Comparison of ENCODE assay signal across 26 cellular contexts in the genomic region with DNA sequence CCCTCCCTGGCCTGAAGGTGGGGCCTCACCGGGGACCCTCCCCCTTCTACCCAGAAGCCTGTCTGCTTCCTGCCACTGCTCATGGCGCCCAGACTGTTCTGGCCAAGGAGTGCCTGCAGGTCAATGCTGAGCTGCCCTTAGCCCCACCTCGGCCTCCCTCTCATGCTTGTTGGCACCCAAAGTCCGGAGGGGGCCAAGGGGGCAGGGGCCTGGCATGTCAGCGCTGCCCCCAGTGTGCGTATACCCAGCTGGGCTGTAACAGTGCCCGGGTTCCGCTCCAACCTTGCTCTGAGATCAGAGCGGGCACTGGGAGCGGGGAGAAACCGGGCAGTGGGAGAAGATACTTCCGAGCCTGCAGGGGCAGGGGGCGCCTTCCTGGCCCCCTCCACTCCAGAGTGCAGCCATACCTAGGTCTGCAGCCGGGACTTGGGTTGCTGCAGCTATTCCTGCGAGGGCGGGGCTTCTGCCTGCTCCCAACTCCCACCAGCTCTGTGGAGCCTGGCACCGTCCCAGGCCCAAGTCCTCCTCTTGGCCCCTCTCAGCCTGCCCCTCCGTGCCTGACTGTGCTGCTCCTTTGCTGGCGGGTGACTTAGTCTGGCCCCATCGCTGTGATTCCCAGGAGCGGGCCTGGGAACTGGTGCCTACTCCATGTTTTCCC. TPM values are rescaled to one million over a fixed set of nuclear protein-coding genes. Genes with fewer than 3 reads are reported as not detected.
"Had no signal": no experiment of that assay in that cellular context is flagged by ENCODE, and none has a peak within 500 bp of the region (broad histone marks: within the 10 kb centered on the region; RNA-seq: fewer than 3 reads in every experiment).

No MANE protein-coding gene starts in this region.

- H3K4me1 Mint-ChIP-seq: activated CD4-positive, alpha-beta T cell treated with anti-CD3 and anti-CD28 coated beads for 36 hours; activated CD8-positive, alpha-beta memory T cell treated with anti-CD3 and anti-CD28 coated beads, Interleukin-2, amount 10 ng/mL, durations not matched to agents 7 days and 5 days; immature natural killer cell; memory B cell; nephron had no signal

- H3K9me3 ChIP-seq: gastroesophageal sphincter, pancreas, psoas muscle, spleen, thoracic aorta, vagina had no signal

- H3K27ac ChIP-seq: brain microvascular endothelial cell, gastroesophageal sphincter, pancreas, psoas muscle, spleen, thoracic aorta, vagina had no signal

- H3K9me3 Mint-ChIP-seq: activated T-helper 2 cell treated with anti-CD3 and anti-CD28 coated beads, Interferon-gamma antibody, Interleukin-2, Interleukin-4, amounts not matched to agents 10 μg/mL and 5 μg/mL and 100 μg/mL, durations not matched to agents 14 hours and 24 hours and 36 hours; immature natural killer cell; memory B cell; nephron; T-helper 2 cell treated with Interferon-gamma antibody and Interleukin-4, amounts not matched to agents 5 μg/mL and 100 μg/mL, for 36 hours had no signal

- H3K27me3 Mint-ChIP-seq: activated CD4-positive, alpha-beta T cell treated with anti-CD3 and anti-CD28 coated beads for 36 hours; activated CD8-positive, alpha-beta memory T cell treated with anti-CD3 and anti-CD28 coated beads, Interleukin-2, amount 10 ng/mL, durations not matched to agents 7 days and 5 days; activated naive CD8-positive, alpha-beta T cell; memory B cell had no signal

- H3K4me3 ChIP-seq: gastroesophageal sphincter, pancreas, psoas muscle, spleen, thoracic aorta, vagina had no signal

- H3K4me1 ChIP-seq: gastroesophageal sphincter, pancreas, psoas muscle, spleen, vagina had no signal

- ATAC-seq: activated CD4-positive, alpha-beta T cell treated with anti-CD3 and anti-CD28 coated beads for 36 hours; activated CD8-positive, alpha-beta memory T cell treated with anti-CD3 and anti-CD28 coated beads, Interleukin-2, amount 10 ng/mL, durations not matched to agents 7 days and 5 days; activated CD8-positive, alpha-beta T cell treated with anti-CD3 and anti-CD28 coated beads, Interleukin-2, amount 10 ng/mL, durations not matched to agents 7 days and 5 days; gastroesophageal sphincter; pancreas; psoas muscle had no signal

- DNase-seq: activated CD4-positive, alpha-beta T cell treated with anti-CD3 and anti-CD28 coated beads for 36 hours; activated CD4-positive, CD25-positive, alpha-beta regulatory T cell; activated CD8-positive, alpha-beta memory T cell treated with anti-CD3 and anti-CD28 coated beads, Interleukin-2, amount 10 ng/mL, durations not matched to agents 7 days and 5 days; activated CD8-positive, alpha-beta T cell treated with anti-CD3 and anti-CD28 coated beads, Interleukin-2, amount 10 ng/mL, durations not matched to agents 7 days and 5 days; activated T-cell treated with anti-CD3 and anti-CD28 coated beads, Interleukin-2, amount 50 U/mL, for 48 hours; anterior cingulate cortex; brain microvascular endothelial cell; caudate nucleus; head of caudate nucleus; hippocampal formation; immature natural killer cell; nucleus accumbens; psoas muscle; stimulated activated naive CD4-positive, alpha-beta T cell treated with Interleukin-2 at 50 U/mL for 16 hours; T-helper 1 cell; trophoblast cell had no signal

- H3K27me3 ChIP-seq: brain microvascular endothelial cell, gastroesophageal sphincter, pancreas, spleen, vagina had no signal

- H3K27ac Mint-ChIP-seq: activated CD4-positive, alpha-beta T cell treated with anti-CD3 and anti-CD28 coated beads for 36 hours; activated CD8-positive, alpha-beta memory T cell treated with anti-CD3 and anti-CD28 coated beads, Interleukin-2, amount 10 ng/mL, durations not matched to agents 7 days and 5 days; activated CD8-positive, alpha-beta T cell treated with anti-CD3 and anti-CD28 coated beads, Interleukin-2, amount 10 ng/mL, durations not matched to agents 7 days and 5 days; activated naive CD8-positive, alpha-beta T cell; activated T-helper 2 cell treated with anti-CD3 and anti-CD28 coated beads, Interferon-gamma antibody, Interleukin-2, Interleukin-4, amounts not matched to agents 10 μg/mL and 5 μg/mL and 100 μg/mL, durations not matched to agents 14 hours and 24 hours and 36 hours; immature natural killer cell; memory B cell; nephron; T-helper 2 cell treated with Interferon-gamma antibody and Interleukin-4, amounts not matched to agents 5 μg/mL and 100 μg/mL, for 36 hours had no signal

- H3K4me3 Mint-ChIP-seq: activated CD4-positive, alpha-beta T cell treated with anti-CD3 and anti-CD28 coated beads for 36 hours; activated CD8-positive, alpha-beta memory T cell treated with anti-CD3 and anti-CD28 coated beads, Interleukin-2, amount 10 ng/mL, durations not matched to agents 7 days and 5 days; activated CD8-positive, alpha-beta T cell treated with anti-CD3 and anti-CD28 coated beads, Interleukin-2, amount 10 ng/mL, durations not matched to agents 7 days and 5 days; activated naive CD8-positive, alpha-beta T cell; immature natural killer cell; memory B cell; nephron; T-helper 2 cell treated with Interferon-gamma antibody and Interleukin-4, amounts not matched to agents 5 μg/mL and 100 μg/mL, for 36 hours had no signal

RNA-seq across cellular contexts. Expression of gene TGFB2, which starts 21.4 kb away (rescaled TPM):
- total RNA-seq: activated CD8-positive, alpha-beta memory T cell treated with anti-CD3 and anti-CD28 coated beads, Interleukin-2, amount 10 ng/mL, durations not matched to agents 7 days and 5 days; activated CD8-positive, alpha-beta T cell treated with anti-CD3 and anti-CD28 coated beads, Interleukin-2, amount 10 ng/mL, durations not matched to agents 7 days and 5 days; activated T-helper 2 cell treated with anti-CD3 and anti-CD28 coated beads, Interferon-gamma antibody, Interleukin-2, Interleukin-4, amounts not matched to agents 10 μg/mL and 5 μg/mL and 100 μg/mL, durations not matched to agents 14 hours and 24 hours and 36 hours had no signal
